ENCODE assay signal across 26 cellular contexts in genomic region chr3:55824406-55824805, GRCh38.
"Had no signal": no experiment of that assay in that cellular context is flagged by ENCODE, and none has a peak within 500 bp of the region (broad histone marks: within the 10 kb centered on the region; RNA-seq: fewer than 3 reads in every experiment).

No MANE protein-coding gene starts in this region.

- ATAC-seq: stimulated activated effector memory CD8-positive, alpha-beta T cell treated with anti-CD3 and anti-CD28 coated beads, Interleukin-12 subunit alpha, Interleukin-12 subunit beta, amount 100 ng/mL, for 72 hours; stimulated activated memory B cell treated with anti-CD40 and anti-IgM and Interleukin-4, amounts not matched to agents 10 μg/mL and 1 μg/mL and 100 μg/mL, for 72 hours; stimulated activated naive B cell treated with anti-CD40 and anti-IgM and Interleukin-4, amounts not matched to agents 10 μg/mL and 1 μg/mL and 100 μg/mL, for 72 hours; stimulated activated naive CD8-positive, alpha-beta T cell treated with anti-CD3 and anti-CD28 coated beads, Interleukin-15, amount 100 ng/mL, for 72 hours; stimulated activated naive CD8-positive, alpha-beta T cell treated with anti-CD3 and anti-CD28 coated beads, Interleukin-15, Interleukin-2, amounts not matched to agents 100 U/mL and 50 U/mL, for 24 hours; upper lobe of right lung had no signal

- H3K27me3 ChIP-seq: stomach, suprapubic skin, testis, thyroid gland, tibial artery, tibial nerve, transverse colon, upper lobe of left lung, upper lobe of right lung, uterus, vagina had no signal

- DNase-seq: stimulated activated CD4-positive, alpha-beta T cell treated with anti-CD3 and anti-CD28 coated beads, Interleukin-2, amount 100 ng/mL, for 48 hours; stimulated activated CD4-positive, alpha-beta T cell treated with anti-CD3 and anti-CD28 coated beads, Interleukin-4, amount 100 ng/mL, for 1 hour; stimulated activated CD4-positive, alpha-beta T cell treated with anti-CD3 and anti-CD28 coated beads, Interleukin-4, amount 100 ng/mL, for 24 hours; stimulated activated CD4-positive, alpha-beta T cell treated with anti-CD3 and anti-CD28 coated beads, Interleukin-4, amount 100 ng/mL, for 4 hours; stimulated activated CD8-positive, alpha-beta memory T cell treated with anti-CD3 and anti-CD28 coated beads, Interleukin-4, amount 100 ng/mL, for 48 hours; stimulated activated naive B cell treated with anti-CD40 and anti-IgM and Interleukin-4, amounts not matched to agents 10 μg/mL and 1 μg/mL and 100 μg/mL, for 72 hours; stimulated activated naive CD4-positive, alpha-beta T cell; stimulated activated naive CD4-positive, alpha-beta T cell treated with Interleukin-2 at 50 U/mL for 16 hours; stimulated activated naive CD8-positive, alpha-beta T cell treated with anti-CD3 and anti-CD28 coated beads, Interleukin-15, amount 100 ng/mL, for 72 hours; stimulated activated naive CD8-positive, alpha-beta T cell treated with anti-CD3 and anti-CD28 coated beads, Interleukin-15, Interleukin-2, amounts not matched to agents 100 U/mL and 50 U/mL, for 24 hours; stomach; substantia nigra; testis; thyroid gland; tibial artery; transverse colon; trophoblast cell; upper lobe of left lung; upper lobe of right lung; uterus had no signal

- H3K4me1 ChIP-seq: stomach, suprapubic skin, testis, tibial artery, tibial nerve, transverse colon, uterus, vagina had no signal

- H3K36me3 ChIP-seq: stomach, suprapubic skin, thoracic aorta, thyroid gland, tibial artery, tibial nerve, transverse colon, upper lobe of left lung, upper lobe of right lung, uterus, vagina had no signal

- H3K27ac ChIP-seq: stomach, suprapubic skin, testis, thoracic aorta, thyroid gland, tibial artery, tibial nerve, transverse colon, upper lobe of left lung, upper lobe of right lung, uterus, vagina had no signal

- H3K9me3 ChIP-seq: stomach, suprapubic skin, testis, thoracic aorta, thyroid gland, tibial artery, transverse colon, upper lobe of left lung, upper lobe of right lung, uterus, vagina had no signal

- H3K4me3 ChIP-seq: stomach, suprapubic skin, testis, thoracic aorta, thyroid gland, tibial artery, tibial nerve, transverse colon, upper lobe of left lung, upper lobe of right lung, uterus, vagina had no signal
